In genomic region chr2:28390857-28391563, GRCh38 we compare ENCODE assay signal across 8 cellular contexts. TPM values are rescaled to one million over a fixed set of nuclear protein-coding genes. Genes with fewer than 3 reads are reported as not detected.
DNase-seq lines count a peak whose midpoint lies in the region; ATAC-seq and TF ChIP-seq lines count a peak whose summit lies in the region.

No MANE protein-coding gene starts in this region.

- peak in 1 of 2 donors; percentile 27 for TF ChIP-seq POLR2A in gastroesophageal sphincter (IDR thresholded peaks at IDR 0.05)

- TF ChIP-seq CTCF in gastroesophageal sphincter (IDR thresholded peaks at IDR 0.05) = no peak

- H3K9me3 ChIP-seq in HUES48 (ENCODE audit: control insufficient read depth, insufficient read depth, low read length) (no peaks in the 10 kb centered on the region), gastroesophageal sphincter (no peaks in the 10 kb centered on the region), neuron (ENCODE audit: low read length) (no peaks in the 10 kb centered on the region)

- peak overlapping the region; percentile 93 for H3K27ac Mint-ChIP-seq in activated T-helper 17 cell treated with anti-CD3 and anti-CD28 coated beads, Interleukin-2, amount 50 U/mL, for 72 hours

- H3K9me3 Mint-ChIP-seq in activated T-helper 17 cell treated with anti-CD3 and anti-CD28 coated beads, Interleukin-2, amount 50 U/mL, for 72 hours = peaks cover 4% of the 10 kb centered on the region

- H3K4me1 Mint-ChIP-seq in activated T-helper 17 cell treated with anti-CD3 and anti-CD28 coated beads, Interleukin-2, amount 50 U/mL, for 72 hours = peaks cover 23% of the 10 kb centered on the region

- TF ChIP-seq EP300 in gastroesophageal sphincter (IDR thresholded peaks at IDR 0.05) = peak; percentile 63

- H3K27ac ChIP-seq in HUES48 (ENCODE audit: low read depth, low read length) (peak overlapping the region; percentile 46), gastroesophageal sphincter (peak overlapping the region; percentile 98 to 100 (median 98))

- H3K4me3 Mint-ChIP-seq in activated T-helper 17 cell treated with anti-CD3 and anti-CD28 coated beads, Interleukin-2, amount 50 U/mL, for 72 hours = no peak overlapping the region

- H3K4me3 ChIP-seq in HUES48 (ENCODE audit: low read depth, low read length) (peak overlapping the region; percentile 78), gastroesophageal sphincter (peak overlapping the region; percentile 72 to 87), neuron (ENCODE audit: low read length) (peak overlapping the region; percentile 79)

- H3K27me3 Mint-ChIP-seq in activated T-helper 17 cell treated with anti-CD3 and anti-CD28 coated beads, Interleukin-2, amount 50 U/mL, for 72 hours = no peaks in the 10 kb centered on the region

- peak; percentile 18 for ATAC-seq in activated T-helper 17 cell treated with anti-CD3 and anti-CD28 coated beads, Interleukin-2, amount 50 U/mL, for 72 hours (replicated peaks)
- peak; percentile 46 for ATAC-seq in gastroesophageal sphincter
- ATAC-seq in GM18519 (IDR thresholded peaks at IDR 0.05; ENCODE audit: low FRiP score, unreplicated experiment) = no peak

- WGBS in gastroesophageal sphincter (ENCODE audit: low coverage in 1 of 2), 2 donors = 0% methylated on average over 4 of the region's 41 CpGs; no CpG with 5 or more reads in 1 of the 2 donors

- H2AFZ ChIP-seq in neuron (ENCODE audit: low read depth, low read length) = peak overlapping the region; percentile 97

- H3K4me1 ChIP-seq in HUES48 (ENCODE audit: control insufficient read depth, insufficient read depth, low read length) = peaks cover 23% of the 10 kb centered on the region
- H3K4me1 ChIP-seq in gastroesophageal sphincter = peaks cover 0 to 15% (median 3%) of the 10 kb centered on the region in 3 donors
- H3K4me1 ChIP-seq in neuron (ENCODE audit: insufficient read depth, low read length) = peaks cover 39% of the 10 kb centered on the region

- peak overlapping the region; percentile 80 for H3K9ac ChIP-seq in HUES48 (ENCODE audit: low read depth, low read length)

- H3K36me3 ChIP-seq in HUES48 (ENCODE audit: control insufficient read depth, insufficient read depth, low read length) = no peaks in the 10 kb centered on the region
- no peaks in the 10 kb centered on the region for H3K36me3 ChIP-seq in gastroesophageal sphincter
- H3K36me3 ChIP-seq in neuron (ENCODE audit: insufficient read depth, low read length) = no peaks in the 10 kb centered on the region

- H3K36me3 Mint-ChIP-seq in activated T-helper 17 cell treated with anti-CD3 and anti-CD28 coated beads, Interleukin-2, amount 50 U/mL, for 72 hours (ENCODE audit: low read depth) = peaks cover 9% of the 10 kb centered on the region

- H3K27me3 ChIP-seq in HUES48 (ENCODE audit: control insufficient read depth, insufficient read depth, low read length) = peaks cover 85% of the 10 kb centered on the region
- H3K27me3 ChIP-seq in gastroesophageal sphincter = no peaks in the 10 kb centered on the region
- H3K27me3 ChIP-seq in neuron (ENCODE audit: insufficient read depth, low read length) = no peaks in the 10 kb centered on the region

- DNase-seq in DMS79 treated with DMSO at 0.1 percent for 48 hours (lab: John Stamatoyannopoulos, UW) (peak; percentile 57), DMS79 (lab: John Stamatoyannopoulos, UW) (no peak), NCI-H446 treated with DMSO at 0.1 percent for 48 hours (lab: John Stamatoyannopoulos, UW) (no peak)

RNA-seq across cellular contexts. Expression of gene FOSL2, which starts 1.6 kb away (rescaled TPM):
- total RNA-seq in activated T-helper 17 cell treated with anti-CD3 and anti-CD28 coated beads, Interleukin-2, amount 50 U/mL, for 72 hours = 100 to 1,000 TPM in 1 of 2 donors, 10 to 100 TPM in 1; 90.9 to 214 TPM
- 100 to 1,000 TPM in 3 of 4 donors, 10 to 100 TPM in 1; 75.3 to 152 (median 132) TPM for total RNA-seq in gastroesophageal sphincter
